In the genomic region with DNA sequence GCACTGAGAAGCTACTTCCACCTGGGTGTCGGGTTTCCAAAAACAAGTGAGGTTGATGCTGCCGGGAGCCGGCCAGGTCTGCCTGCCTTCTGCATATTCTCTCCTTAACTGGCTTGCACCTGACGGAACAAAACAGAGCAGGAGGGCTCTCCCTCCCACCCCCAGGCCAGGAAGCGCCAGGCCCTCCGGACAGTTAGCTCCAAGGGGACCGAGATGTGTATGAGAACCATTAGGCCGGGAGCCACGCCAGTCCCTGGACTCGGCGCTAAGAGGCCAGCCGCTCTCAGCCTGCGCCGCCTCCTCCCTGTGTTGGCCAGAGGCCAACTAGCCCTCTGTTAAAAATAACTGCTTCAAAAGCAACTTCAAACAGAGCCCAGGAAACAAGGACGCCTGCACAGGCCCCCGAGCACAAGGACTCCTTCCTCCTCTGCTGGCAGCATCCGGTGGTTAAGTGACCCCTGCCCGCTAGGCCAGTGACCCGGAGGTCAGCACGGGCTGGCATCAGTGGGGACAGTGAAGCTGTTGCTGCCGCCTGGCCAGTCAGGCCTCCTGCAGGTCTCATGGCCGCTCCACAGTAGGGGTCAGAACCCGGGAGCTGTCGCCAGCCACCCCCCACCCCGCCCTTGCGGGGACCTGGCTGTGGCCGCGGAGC, we compare ENCODE assay signal across 10 cellular contexts.
DNase-seq lines count a peak whose midpoint lies in the region; ATAC-seq lines count a peak whose summit lies in the region.
"Had no signal": no experiment of that assay in that cellular context is flagged by ENCODE, and none has a peak within 500 bp of the region (broad histone marks: within the 10 kb centered on the region; RNA-seq: fewer than 3 reads in every experiment).

No MANE protein-coding gene starts in this region.

- peaks cover 12% of the 10 kb centered on the region for H3K4me1 ChIP-seq in iPS-15b (ENCODE audit: control insufficient read depth, insufficient read depth, low read length)

- H3K9me3 ChIP-seq in iPS-15b (ENCODE audit: control insufficient read depth, insufficient read depth, low read length) = no peaks in the 10 kb centered on the region
- H3K9me3 ChIP-seq: neutrophil had no signal

- H3K9ac ChIP-seq in iPS-15b (ENCODE audit: low read depth, low read length) = peak overlapping the region; percentile 47

- H3K27me3 ChIP-seq in iPS-15b (ENCODE audit: control insufficient read depth, insufficient read depth, low read length) = no peaks in the 10 kb centered on the region

- ATAC-seq in HG03469 (IDR thresholded peaks at IDR 0.05; ENCODE audit: unreplicated experiment) (no peak), HG02571 (IDR thresholded peaks at IDR 0.05; ENCODE audit: unreplicated experiment) (no peak)

- no peak overlapping the region for H3K4me3 ChIP-seq in iPS-15b (ENCODE audit: low read depth, low read length)

- DNase-seq in NCI-H1092 (lab: John Stamatoyannopoulos, UW) (peak; percentile 90), anterior cingulate cortex (lab: John Stamatoyannopoulos, UW) (peak in 52 of 58 donors; percentile 11 to 85 (median 68)), smooth muscle cell of the brain vasculature (ENCODE audit: low read depth, low spot score) (peak; percentile 21), GM03348 (ENCODE audit: low spot score) (no peak)
- DNase-seq in stimulated activated CD4-positive, alpha-beta T cell treated with anti-CD3 and anti-CD28 coated beads, Interleukin-2, amount 100 ng/mL, for 24 hours = no peak
- DNase-seq: activated B cell treated with CpG ODN at 0.5 μM for 24 hours had no signal

- no peaks in the 10 kb centered on the region for H3K36me3 ChIP-seq in iPS-15b (ENCODE audit: control insufficient read depth, insufficient read depth, low read length)
- H3K36me3 ChIP-seq: neutrophil had no signal

Comparison
In these comparisons a context has a peak if more than half of its experiments do, and no peak if none do; other contexts are left out.
1. DNase-seq: peak in NCI-H1092 (single experiment), anterior cingulate cortex (52 of 58) and smooth muscle cell of the brain vasculature (single experiment); none in GM03348 (single experiment) and stimulated activated CD4-positive, alpha-beta T cell treated with anti-CD3 and anti-CD28 coated beads, Interleukin-2, amount 100 ng/mL, for 24 hours (0 of 2).